ENCODE assay signal across 7 cellular contexts in genomic region chr6:33290459-33290858, GRCh38. TPM values are rescaled to one million over a fixed set of nuclear protein-coding genes. Genes with fewer than 3 reads are reported as not detected.
DNase-seq lines count a peak whose midpoint lies in the region; ATAC-seq and TF ChIP-seq lines count a peak whose summit lies in the region.

No MANE protein-coding gene starts in this region.

- H3K4me1 ChIP-seq in fibroblast of lung (ENCODE audit: control insufficient read depth, extremely low read depth, insufficient read depth, low read length) (peaks cover 11% of the 10 kb centered on the region), gastrocnemius medialis (peaks cover 18% of the 10 kb centered on the region in 2 donors)

- TF ChIP-seq CTCF in fibroblast of lung (conservative IDR thresholded peaks at IDR 0.05 in 1 of 2, IDR thresholded peaks at IDR 0.05 in 1 of 2; ENCODE audit: low read depth in 1 of 2, low read length in 2 of 2) (no peak), gastrocnemius medialis (IDR thresholded peaks at IDR 0.05 in 4 of 5, conservative IDR thresholded peaks at IDR 0.05 in 1 of 5) (no peak)

- peak overlapping the region; percentile 100 for H3K4me2 ChIP-seq in fibroblast of lung (ENCODE audit: extremely low read depth, insufficient read depth, low read length)

- intact Hi-C loops in gastrocnemius medialis (cut with DNase I; ENCODE audit: low total_unique reads), result no loop called here

- H3K27ac ChIP-seq in SK-N-MC (no peak overlapping the region), fibroblast of lung (ENCODE audit: insufficient read depth, low read length) (peak overlapping the region; percentile 75), gastrocnemius medialis (peak overlapping the region in 1 of 4 donors; percentile 86)

- H3K9me3 ChIP-seq in SK-N-MC (ENCODE audit: low read depth, low read length) (no peaks in the 10 kb centered on the region), fibroblast of lung (ENCODE audit: control insufficient read depth, insufficient read depth, low read depth, low read length) (no peaks in the 10 kb centered on the region), gastrocnemius medialis (no peaks in the 10 kb centered on the region)

- H3K36me3 ChIP-seq in H7 (replicated peaks; ENCODE audit: control insufficient read depth, insufficient read depth, low read length) (peaks cover 34% of the 10 kb centered on the region), SK-N-MC (ENCODE audit: insufficient read depth, low read length) (peaks cover 35% of the 10 kb centered on the region), fibroblast of lung (ENCODE audit: control insufficient read depth, insufficient read depth, low read length) (peaks cover 29% of the 10 kb centered on the region), gastrocnemius medialis (peaks cover 2 to 78% of the 10 kb centered on the region in 2 donors)

- H4K20me1 ChIP-seq in fibroblast of lung (ENCODE audit: control insufficient read depth, extremely low read depth, insufficient read depth, low read length), result no peaks in the 10 kb centered on the region

- no peaks in the 10 kb centered on the region for H3K27me3 ChIP-seq in H7 (ENCODE audit: control insufficient read depth, insufficient read depth, low read length)
- H3K27me3 ChIP-seq in fibroblast of lung (ENCODE audit: control insufficient read depth, insufficient read depth, low read length), result no peaks in the 10 kb centered on the region
- H3K27me3 ChIP-seq in gastrocnemius medialis, result no peaks in the 10 kb centered on the region

- TF ChIP-seq POLR2A in gastrocnemius medialis (IDR thresholded peaks at IDR 0.05), result no peak

- DNase-seq in H7 (peak; percentile 34), SK-N-MC (ENCODE audit: low read depth, low spot score) (no peak), fibroblast of lung (ENCODE audit: low read depth in 2 of 2) (no peak), gastrocnemius medialis (no peak), middle frontal gyrus (ENCODE audit: extremely low spot score, low spot score) (no peak)

- no peak overlapping the region for H2AFZ ChIP-seq in fibroblast of lung (ENCODE audit: low read length)

- H3K4me3 ChIP-seq in H7 (ENCODE audit: insufficient read depth, low read depth, low read length), result peak overlapping the region; percentile 69; the same call in 1 of the 2 replicates
- peak overlapping the region; percentile 90 for H3K4me3 ChIP-seq in SK-N-MC
- H3K4me3 ChIP-seq in fibroblast of lung (replicated peaks in 1 of 4; ENCODE audit: control extremely low read depth in 1 of 4, insufficient read depth in 1 of 4, low read depth in 3 of 4, low read length in 4 of 4), result peak overlapping the region; percentile 86 to 99 (median 94)
- H3K4me3 ChIP-seq in gastrocnemius medialis, result peak overlapping the region; percentile 62 to 89 (median 66)

- H3K79me2 ChIP-seq in fibroblast of lung (ENCODE audit: control insufficient read depth, insufficient read depth, low read length), result peaks cover 31% of the 10 kb centered on the region

- ATAC-seq in gastrocnemius medialis (no peak), HG02884 (IDR thresholded peaks at IDR 0.05; ENCODE audit: unreplicated experiment) (no peak), HG03135 (IDR thresholded peaks at IDR 0.05; ENCODE audit: unreplicated experiment) (no peak)

- in situ Hi-C loops in gastrocnemius medialis (cut with MboI; ENCODE audit: low sequenced_read_pairs in 4 of 4), result loop anchor here in 1 of 4 donors (25.0 kb wide), 1 partner anchor 1428 kb away; the partner anchor contains the start of gene NEU1

- H3K9ac ChIP-seq in SK-N-MC (ENCODE audit: insufficient read length) (peak overlapping the region; percentile 93), fibroblast of lung (ENCODE audit: insufficient read depth, low read length) (peak overlapping the region; percentile 73)

RNA-seq across cellular contexts. Expression of gene PFDN6, which starts 1.1 kb away (rescaled TPM):
- total RNA-seq in H7 (2014; rRNA removed; shearing (Covaris generic)), result 87.9 and 90.2 TPM in 2 replicates
- total RNA-seq in fibroblast of lung, result 39.8 and 43.1 TPM in 2 replicates
- 46.7 and 50.5 TPM in 2 replicates for polyA plus RNA-seq in fibroblast of lung
- 88.3 and 89.0 TPM in 2 replicates for polyA plus RNA-seq in fibroblast of lung (2012)
- polyA minus RNA-seq in fibroblast of lung (ENCODE audit: low replicate concordance), result 0.71 and 5.1 TPM in 2 replicates
- total RNA-seq in gastrocnemius medialis, result 100 to 1,000 TPM in 1 of 4 donors, 10 to 100 TPM in 3; 49.9 to 106 (median 76.8) TPM

RNA-seq across cellular contexts. Expression of gene WDR46, which starts 1.4 kb away (rescaled TPM):
- total RNA-seq in H7 (2014; rRNA removed; shearing (Covaris generic)), result 72.0 and 96.6 TPM in 2 replicates
- 55.2 and 67.3 TPM in 2 replicates for total RNA-seq in fibroblast of lung
- polyA plus RNA-seq in fibroblast of lung, result 31.1 and 45.0 TPM in 2 replicates
- 42.9 and 62.3 TPM in 2 replicates for polyA plus RNA-seq in fibroblast of lung (2012)
- 37.5 and 130 TPM in 2 replicates for polyA minus RNA-seq in fibroblast of lung (ENCODE audit: low replicate concordance)
- 10 to 100 TPM; 34.5 to 57.3 (median 49.1) TPM for total RNA-seq in gastrocnemius medialis

RNA-seq across cellular contexts. Expression of gene RGL2, which starts 8.3 kb away (rescaled TPM):
- total RNA-seq in H7 (2014; rRNA removed; shearing (Covaris generic)), result 43.4 and 53.3 TPM in 2 replicates
- 22.1 and 22.8 TPM in 2 replicates for total RNA-seq in fibroblast of lung
- 17.4 and 20.5 TPM in 2 replicates for polyA plus RNA-seq in fibroblast of lung
- 20.2 and 26.1 TPM in 2 replicates for polyA plus RNA-seq in fibroblast of lung (2012)
- polyA minus RNA-seq in fibroblast of lung (ENCODE audit: low replicate concordance), result 54.9 and 57.4 TPM in 2 replicates
- 10 to 100 TPM; 39.8 to 52.3 (median 40.8) TPM for total RNA-seq in gastrocnemius medialis

RNA-seq across cellular contexts. Expression of gene B3GALT4, which starts 13.5 kb away (rescaled TPM):
- total RNA-seq in H7 (2014; rRNA removed; shearing (Covaris generic)), result 5.6 and 8.3 TPM in 2 replicates
- total RNA-seq in fibroblast of lung (5.1 and 11.1 TPM in 2 replicates), gastrocnemius medialis (1 to 10 TPM; 1.0 to 2.0 (median 1.7) TPM)
- 1.6 and 2.3 TPM in 2 replicates for polyA plus RNA-seq in fibroblast of lung
- polyA plus RNA-seq in fibroblast of lung (2012), result 3.0 and 4.0 TPM in 2 replicates
- polyA minus RNA-seq in fibroblast of lung (ENCODE audit: low replicate concordance), result 6.1 and 8.2 TPM in 2 replicates

RNA-seq across cellular contexts. Expression of gene RPS18, which starts 18.6 kb away (rescaled TPM):
- total RNA-seq in H7 (2014; rRNA removed; shearing (Covaris generic)), result 3,561 and 4,135 TPM in 2 replicates
- total RNA-seq in fibroblast of lung (4,034 and 6,125 TPM in 2 replicates), gastrocnemius medialis (1,000 to 10,000 TPM; 1,834 to 2,142 (median 2,010) TPM)
- 4,559 and 4,995 TPM in 2 replicates for polyA plus RNA-seq in fibroblast of lung
- polyA plus RNA-seq in fibroblast of lung (2012), result 4,991 and 5,271 TPM in 2 replicates
- 1,497 and 1,729 TPM in 2 replicates for polyA minus RNA-seq in fibroblast of lung (ENCODE audit: low replicate concordance)
